8 cellular contexts compared by ENCODE assay signal in genomic region chr3:39153977-39154299, GRCh38. TPM values are rescaled to one million over a fixed set of nuclear protein-coding genes. Genes with fewer than 3 reads are reported as not detected.
DNase-seq lines count a peak whose midpoint lies in the region; ATAC-seq and TF ChIP-seq lines count a peak whose summit lies in the region.

No MANE protein-coding gene starts in this region.

- intact Hi-C loops in cardiac septum (cut with DNase I): no loop called here
- intact Hi-C loops in mammary epithelial cell (cut with micrococcal nuclease): no loop called here
- intact Hi-C loops in uterus (cut with DNase I; ENCODE audit: low total_unique reads): no loop called here

- H3K4me1 ChIP-seq in cardiac muscle cell (ENCODE audit: low read depth) (peaks cover 37% of the 10 kb centered on the region), mammary epithelial cell (ENCODE audit: insufficient read depth, low read length) (peaks cover 38% of the 10 kb centered on the region), mononuclear cell (ENCODE audit: insufficient read depth, low read length) (peaks cover 39% of the 10 kb centered on the region), uterus (peaks cover 13 to 17% of the 10 kb centered on the region in 2 donors)

- H3K36me3 ChIP-seq in cardiac muscle cell: no peaks in the 10 kb centered on the region
- no peaks in the 10 kb centered on the region for H3K36me3 ChIP-seq in mammary epithelial cell (ENCODE audit: insufficient read depth, low read length)
- no peaks in the 10 kb centered on the region for H3K36me3 ChIP-seq in uterus

- peaks cover 33% of the 10 kb centered on the region for H3K79me2 ChIP-seq in mammary epithelial cell (ENCODE audit: insufficient read depth, low read length)

- H3K9ac ChIP-seq in mammary epithelial cell (ENCODE audit: insufficient read depth, low read length): peak overlapping the region; percentile 8

- dilution Hi-C loops in mammary epithelial cell (cut with HindIII; ENCODE audit: low sequenced_read_pairs): no loop called here

- BruUV-seq in mammary epithelial cell (replicated peaks; lab: Mats Ljungman, UMichigan): no TSS peak

- WGBS in mammary epithelial cell (ENCODE audit: low coverage, missing lambda C conversion rate): no CpG with 5 or more reads among the region's 9 CpGs

- peak overlapping the region; percentile 75 for H3K4me2 ChIP-seq in mammary epithelial cell (ENCODE audit: insufficient read depth, low read depth, low read length)

- TF ChIP-seq CTCF in cardiac muscle cell (IDR thresholded peaks at IDR 0.05; ENCODE audit: low read depth, low read length) (no peak), mammary epithelial cell (conservative IDR thresholded peaks at IDR 0.05 in 1 of 2, IDR thresholded peaks at IDR 0.05 in 1 of 2; ENCODE audit: extremely low read depth in 1 of 2, insufficient read depth in 1 of 2, low read depth in 1 of 2, low read length in 2 of 2) (no peak), uterus (IDR thresholded peaks at IDR 0.05) (no peak)

- peak overlapping the region; percentile 63 for H2AFZ ChIP-seq in mammary epithelial cell (ENCODE audit: low read depth, low read length)

- ATAC-seq in GM19035 (IDR thresholded peaks at IDR 0.05; ENCODE audit: unreplicated experiment) (no peak), GM18517 (IDR thresholded peaks at IDR 0.05; ENCODE audit: unreplicated experiment) (no peak)

- peak overlapping the region; percentile 81 for H3K4me3 ChIP-seq in cardiac muscle cell
- H3K4me3 ChIP-seq in mammary epithelial cell (replicated peaks in 1 of 3; ENCODE audit: insufficient read depth in 1 of 3, low read depth in 2 of 3, low read length in 3 of 3): peak overlapping the region in 2 of 3 experiments; percentile 26 to 46
- H3K4me3 ChIP-seq in mononuclear cell (ENCODE audit: low read length): peak overlapping the region; percentile 93
- peak overlapping the region; percentile 26 to 93 for H3K4me3 ChIP-seq in uterus

- DNase-seq in cardiac muscle cell (ENCODE audit: low read depth in 1 of 2, low spot score in 1 of 2) (no peak), cardiac septum (ENCODE audit: low spot score) (no peak), mammary epithelial cell (no peak), uterus (no peak), Ammon's horn (ENCODE audit: low spot score) (no peak)

- no peaks in the 10 kb centered on the region for H3K27me3 ChIP-seq in cardiac muscle cell
- no peaks in the 10 kb centered on the region for H3K27me3 ChIP-seq in mammary epithelial cell (ENCODE audit: insufficient read depth, low read length)
- no peaks in the 10 kb centered on the region for H3K27me3 ChIP-seq in mononuclear cell (ENCODE audit: insufficient read depth, low read length)
- H3K27me3 ChIP-seq in uterus: no peaks in the 10 kb centered on the region

- CTCF ChIA-PET in mammary epithelial cell (lab: Charles Lee; ENCODE audit: low non-redundant PET): interaction anchor here (0.8 kb wide), 1 partner anchor 26 kb away, joined by 4 read pairs; no protein-coding TSS in a partner anchor

- H3K9me3 ChIP-seq in cardiac muscle cell (ENCODE audit: low read depth): no peaks in the 10 kb centered on the region
- H3K9me3 ChIP-seq in mammary epithelial cell (replicated peaks; ENCODE audit: insufficient read depth, low read length): no peaks in the 10 kb centered on the region
- H3K9me3 ChIP-seq in mononuclear cell (ENCODE audit: low read depth, low read length): no peaks in the 10 kb centered on the region
- H3K9me3 ChIP-seq in uterus: no peaks in the 10 kb centered on the region

- peak overlapping the region; percentile 26 for H3K27ac ChIP-seq in cardiac muscle cell
- H3K27ac ChIP-seq in mammary epithelial cell (ENCODE audit: insufficient read depth, low read depth, low read length): no peak overlapping the region
- H3K27ac ChIP-seq in uterus: peak overlapping the region; percentile 96 to 99

- H4K20me1 ChIP-seq in mammary epithelial cell (ENCODE audit: insufficient read depth, low read length): no peaks in the 10 kb centered on the region

- in situ Hi-C loops in mammary epithelial cell (cut with MboI; ENCODE audit: low sequenced_read_pairs in 2 of 2): no loop called here

- no peak for TF ChIP-seq POLR2A in uterus (IDR thresholded peaks at IDR 0.05)

RNA-seq across cellular contexts. Expression of gene CSRNP1, which starts 0.5 kb away (rescaled TPM):
- 11.0 and 13.6 TPM in 2 replicates for total RNA-seq in cardiac muscle cell
- polyA plus RNA-seq in cardiac muscle cell: 9.6 and 11.7 TPM in 2 replicates
- 11.5 TPM for total RNA-seq in cardiac septum
- 1 to 10 TPM; 6.5 to 9.6 TPM for total RNA-seq in mammary epithelial cell
- 8.4 TPM for polyA plus RNA-seq in mammary epithelial cell
- polyA minus RNA-seq in mammary epithelial cell: 22.2 TPM
- 294 TPM for total RNA-seq in mononuclear cell
- total RNA-seq in uterus: 10 to 100 TPM; 23.6 to 79.7 (median 55.0) TPM

RNA-seq across cellular contexts. Expression of gene XIRP1, which starts 38.5 kb away (rescaled TPM):
- 195 and 315 TPM in 2 replicates for total RNA-seq in cardiac muscle cell
- polyA plus RNA-seq in cardiac muscle cell: 136 and 199 TPM in 2 replicates
- 1,123 TPM for total RNA-seq in cardiac septum
- total RNA-seq in mammary epithelial cell: not detected
- polyA plus RNA-seq in mammary epithelial cell: not detected
- polyA minus RNA-seq in mammary epithelial cell: not detected
- under 0.01 TPM for total RNA-seq in mononuclear cell
- total RNA-seq in uterus: under 1 TPM in 2 of 4 donors, not detected in 2; 0.06 to 0.07 TPM

RNA-seq across cellular contexts. Expression of gene TTC21A, which starts 46.5 kb away (rescaled TPM):
- 2.7 and 3.1 TPM in 2 replicates for total RNA-seq in cardiac muscle cell
- 2.9 and 4.2 TPM in 2 replicates for polyA plus RNA-seq in cardiac muscle cell
- 3.0 TPM for total RNA-seq in cardiac septum
- 1 to 10 TPM; 5.2 to 5.7 TPM for total RNA-seq in mammary epithelial cell
- polyA plus RNA-seq in mammary epithelial cell: 1.3 TPM
- polyA minus RNA-seq in mammary epithelial cell: not detected
- 5.6 TPM for total RNA-seq in mononuclear cell
- total RNA-seq in uterus: 10 to 100 TPM in 1 of 4 donors, 1 to 10 TPM in 3; 2.8 to 16.3 (median 6.1) TPM

RNA-seq across cellular contexts. Expression of gene GORASP1, which starts 46.5 kb away (rescaled TPM):
- total RNA-seq in cardiac muscle cell: 128 and 135 TPM in 2 replicates
- polyA plus RNA-seq in cardiac muscle cell: 69.3 and 70.3 TPM in 2 replicates
- 45.9 TPM for total RNA-seq in cardiac septum
- 10 to 100 TPM; 47.0 to 51.3 TPM for total RNA-seq in mammary epithelial cell
- 37.7 TPM for polyA plus RNA-seq in mammary epithelial cell
- polyA minus RNA-seq in mammary epithelial cell: 73.7 TPM
- total RNA-seq in mononuclear cell: 17.9 TPM
- 10 to 100 TPM; 32.3 to 73.4 (median 47.5) TPM for total RNA-seq in uterus

Comparison
In these comparisons a context has a peak if more than half of its experiments do, and no peak if none do; other contexts are left out.
1. H3K4me3 ChIP-seq: peak in every context shown above with its lines; median percentile 93 in mononuclear cell; 81 in cardiac muscle cell; 60 in uterus; 36 in mammary epithelial cell.
2. RNA of gene XIRP1, which starts 38.5 kb away (total RNA-seq): 1,123 TPM in cardiac septum (single experiment) and 195 to 315 TPM in cardiac muscle cell; 0.06 to 0.07 TPM in uterus, not detected in mammary epithelial cell and under 0.01 TPM in mononuclear cell (single experiment); every median in the first group is over 100 times any median in the second.